ENCODE assay signal across 8 cellular contexts in the genomic region with DNA sequence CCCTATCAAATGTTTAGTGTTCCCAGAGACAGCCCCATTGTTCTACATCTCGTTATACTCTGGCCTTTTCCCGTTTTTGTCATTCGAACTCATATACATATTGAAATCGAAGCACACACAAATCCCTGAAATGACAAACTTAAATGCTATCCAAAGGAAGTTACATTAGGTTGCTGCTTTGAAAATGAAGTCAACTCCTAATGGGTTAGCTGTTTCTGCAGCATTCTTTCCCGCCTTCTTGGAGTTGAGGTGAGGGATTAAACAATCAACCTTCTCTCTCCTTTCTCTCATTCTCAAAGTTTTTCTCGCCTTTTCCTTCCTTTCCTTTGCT. TPM values are rescaled to one million over a fixed set of nuclear protein-coding genes. Genes with fewer than 3 reads are reported as not detected.
DNase-seq lines count a peak whose midpoint lies in the region; ATAC-seq, FAIRE-seq and TF ChIP-seq lines count a peak whose summit lies in the region.

No MANE protein-coding gene starts in this region.

- H3K9me3 Mint-ChIP-seq in activated naive CD4-positive, alpha-beta T cell treated with anti-CD3 and anti-CD28 coated beads, Interleukin-2, amount 50 U/mL, for 72 hours, result no peaks in the 10 kb centered on the region

- H3K36me3 ChIP-seq in cardiac muscle cell, result no peaks in the 10 kb centered on the region
- H3K36me3 ChIP-seq in kidney (ENCODE audit: control insufficient read depth in 1 of 2, insufficient read depth in 2 of 2, low read length in 2 of 2), result no peaks in the 10 kb centered on the region
- H3K36me3 ChIP-seq in tibial artery, result peaks cover 0 to 4% (median 0%) of the 10 kb centered on the region in 3 donors

- peak overlapping the region; percentile 89 for H3K27ac ChIP-seq in cardiac muscle cell
- peak overlapping the region; percentile 59 to 72 for H3K27ac ChIP-seq in kidney (ENCODE audit: low read depth in 2 of 2, low read length in 2 of 2)
- peak overlapping the region; percentile 91 to 92 for H3K27ac ChIP-seq in tibial artery

- FAIRE-seq in kidney (lab: Jason Lieb, UNC), result no peak

- H3K4me1 ChIP-seq in cardiac muscle cell (ENCODE audit: low read depth) (peaks cover 21% of the 10 kb centered on the region), kidney (ENCODE audit: control insufficient read depth in 1 of 2, insufficient read depth in 1 of 2, low read depth in 1 of 2, low read length in 2 of 2) (peaks cover 5 to 8% of the 10 kb centered on the region in 2 donors), tibial artery (peaks cover 0 to 25% (median 19%) of the 10 kb centered on the region in 4 donors)

- peak overlapping the region; percentile 52 for H3K4me3 ChIP-seq in cardiac muscle cell
- peak overlapping the region; percentile 71 to 95 for H3K4me3 ChIP-seq in kidney (ENCODE audit: low read length in 2 of 2)
- peak overlapping the region; percentile 58 to 71 for H3K4me3 ChIP-seq in tibial artery

- H3K27me3 ChIP-seq in cardiac muscle cell (no peaks in the 10 kb centered on the region), tibial artery (no peaks in the 10 kb centered on the region)

- H3K9ac ChIP-seq in kidney (ENCODE audit: low read length in 2 of 2), result peak overlapping the region; percentile 35 to 72

- H3K9me3 ChIP-seq in cardiac muscle cell (ENCODE audit: low read depth) (no peaks in the 10 kb centered on the region), kidney (ENCODE audit: control insufficient read depth in 1 of 2, low read length in 2 of 2) (no peaks in the 10 kb centered on the region), tibial artery (no peaks in the 10 kb centered on the region)

- in situ Hi-C loops in G401 (cut with HindIII; ENCODE audit: low sequenced_read_pairs), result no loop called here

- H3K36me3 Mint-ChIP-seq in activated naive CD4-positive, alpha-beta T cell treated with anti-CD3 and anti-CD28 coated beads, Interleukin-2, amount 50 U/mL, for 72 hours, result no peaks in the 10 kb centered on the region

- TF ChIP-seq CTCF in cardiac muscle cell (IDR thresholded peaks at IDR 0.05; ENCODE audit: low read depth, low read length) (no peak), kidney (IDR thresholded peaks at IDR 0.05; ENCODE audit: borderline replicate concordance, extremely low read depth, insufficient read depth) (no peak), tibial artery (IDR thresholded peaks at IDR 0.05) (no peak)

- no peak for ATAC-seq in left cardiac atrium
- no peak for ATAC-seq in activated naive CD4-positive, alpha-beta T cell treated with anti-CD3 and anti-CD28 coated beads, Interleukin-2, amount 50 U/mL, for 72 hours

- intact Hi-C loops in left cardiac atrium (cut with DNase I), result no loop called here
- intact Hi-C loops in kidney (cut with DNase I), result no loop called here
- intact Hi-C loops in tibial artery (cut with DNase I; ENCODE audit: low total_unique reads), result no loop called here

- peak overlapping the region; percentile 78 to 94 for H3K27ac Mint-ChIP-seq in activated naive CD4-positive, alpha-beta T cell treated with anti-CD3 and anti-CD28 coated beads, Interleukin-2, amount 50 U/mL, for 72 hours

- DNase-seq in cardiac muscle cell (ENCODE audit: low read depth in 1 of 2, low spot score in 1 of 2), result peak in 1 of 2 donors; percentile 19
- no peak for DNase-seq in left cardiac atrium
- DNase-seq in activated naive CD4-positive, alpha-beta T cell treated with anti-CD3 and anti-CD28 coated beads, Interleukin-2, amount 50 U/mL, for 72 hours (ENCODE audit: low spot score in 2 of 2), result no peak
- no peak for DNase-seq in kidney
- no peak for DNase-seq in tibial artery
- no peak for DNase-seq in G401 (ENCODE audit: low spot score)
- no peak for DNase-seq in NCI-H187 (lab: John Stamatoyannopoulos, UW)
- no peak for DNase-seq in stimulated activated CD4-positive, alpha-beta T cell treated with anti-CD3 and anti-CD28 coated beads, Interleukin-4, amount 100 ng/mL, for 24 hours

RNA-seq across cellular contexts. Expression of gene PHC1, which starts 0.6 kb away (rescaled TPM):
- 44.3 and 51.7 TPM in 2 replicates for total RNA-seq in cardiac muscle cell
- 37.5 and 47.0 TPM in 2 replicates for polyA plus RNA-seq in cardiac muscle cell
- 10 to 100 TPM; 20.1 to 20.3 TPM for total RNA-seq in left cardiac atrium
- 10 to 100 TPM; 18.4 to 35.2 TPM for total RNA-seq in activated naive CD4-positive, alpha-beta T cell treated with anti-CD3 and anti-CD28 coated beads, Interleukin-2, amount 50 U/mL, for 72 hours
- total RNA-seq in kidney, result 41.0 TPM
- polyA plus RNA-seq in kidney (ENCODE audit: insufficient read depth, low read depth, low replicate concordance), result 12.5 TPM
- total RNA-seq in G401 (2014; rRNA removed; shearing (Covaris generic)), result 20.7 and 38.5 TPM in 2 replicates

RNA-seq across cellular contexts. Expression of gene M6PR, which starts 35.8 kb away (rescaled TPM):
- total RNA-seq in cardiac muscle cell (69.4 and 108 TPM in 2 replicates), left cardiac atrium (100 to 1,000 TPM in 1 of 2 donors, 10 to 100 TPM in 1; 90.0 to 104 TPM), kidney (165 TPM)
- polyA plus RNA-seq in cardiac muscle cell (91.2 and 120 TPM in 2 replicates), kidney (ENCODE audit: insufficient read depth, low read depth, low replicate concordance) (84.7 TPM)
- total RNA-seq in activated naive CD4-positive, alpha-beta T cell treated with anti-CD3 and anti-CD28 coated beads, Interleukin-2, amount 50 U/mL, for 72 hours, result 100 to 1,000 TPM; 153 to 204 TPM
- 292 and 302 TPM in 2 replicates for total RNA-seq in G401 (2014; rRNA removed; shearing (Covaris generic))
